In the genomic region with DNA sequence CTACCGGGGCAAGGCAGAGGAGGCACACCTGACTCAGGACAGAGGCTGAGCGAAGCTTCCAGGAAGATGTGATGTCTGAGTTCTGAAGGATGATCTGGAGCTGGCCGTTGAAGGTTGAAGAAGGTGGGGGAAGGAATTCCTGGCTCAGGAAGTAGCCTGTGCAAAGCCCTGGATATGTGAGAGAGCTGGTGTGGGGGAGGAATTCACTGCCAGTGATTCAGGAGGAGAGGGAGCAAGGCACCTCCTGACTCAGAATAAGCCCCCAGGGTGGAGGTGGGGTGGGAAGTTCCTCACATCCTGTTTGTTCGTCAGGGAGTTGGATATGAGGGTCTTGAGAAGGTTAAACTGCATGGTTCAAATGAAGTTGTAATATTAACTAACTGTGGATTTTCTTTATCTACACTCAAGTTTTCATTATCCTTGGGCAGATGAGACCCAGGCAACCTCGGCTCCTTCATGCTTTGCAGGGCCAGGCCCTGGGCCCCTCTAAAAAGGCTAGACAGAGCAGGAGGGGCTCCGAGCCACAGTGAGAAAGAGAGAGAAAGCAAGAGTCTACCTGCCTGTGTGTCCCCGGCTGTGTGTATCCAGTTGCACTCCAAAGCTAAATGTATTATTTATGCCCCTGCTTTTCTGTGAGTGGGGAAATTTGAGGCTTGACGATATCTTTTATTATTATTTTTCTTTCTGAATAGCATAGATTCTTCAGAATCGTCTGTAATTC, we compare ENCODE assay signal across 17 cellular contexts. TPM values are rescaled to one million over a fixed set of nuclear protein-coding genes. Genes with fewer than 3 reads are reported as not detected.
DNase-seq lines count a peak whose midpoint lies in the region; ATAC-seq and TF ChIP-seq lines count a peak whose summit lies in the region.
"Had no signal": no experiment of that assay in that cellular context is flagged by ENCODE, and none has a peak within 500 bp of the region (broad histone marks: within the 10 kb centered on the region; RNA-seq: fewer than 3 reads in every experiment).

No MANE protein-coding gene starts in this region.

- peak overlapping the region; percentile 44; the same call in 1 of the 2 replicates for H3K4me2 ChIP-seq in PC-3 (ENCODE audit: low read length)

- H3K4me3 ChIP-seq in PC-3 (ENCODE audit: low read length) = no peak overlapping the region
- H3K4me3 ChIP-seq in body of pancreas = no peak overlapping the region

- no peaks in the 10 kb centered on the region for H3F3A ChIP-seq in PC-3 (ENCODE audit: low read length, unreplicated experiment)

- intact Hi-C loops in PC-3 (cut with micrococcal nuclease) = loop anchor here (1.0 kb wide), 1 partner anchor 14 kb away; no protein-coding TSS in a partner anchor
- intact Hi-C loops in body of pancreas (cut with DNase I) = no loop called here

- H3K36me3 Mint-ChIP-seq in glutamatergic neuron (ENCODE audit: unreplicated experiment) (no peaks in the 10 kb centered on the region), neural crest cell (ENCODE audit: low read depth) (peaks cover 6% of the 10 kb centered on the region)
- H3K36me3 Mint-ChIP-seq: activated naive CD8-positive, alpha-beta T cell; IgD-negative memory B cell; T-cell had no signal

- H3K4me1 Mint-ChIP-seq in glutamatergic neuron (ENCODE audit: low read depth, unreplicated experiment) = peaks cover 14% of the 10 kb centered on the region
- H3K4me1 Mint-ChIP-seq in neural crest cell = peaks cover 28% of the 10 kb centered on the region
- H3K4me1 Mint-ChIP-seq: IgD-negative memory B cell, T-cell had no signal

- DNase-seq in EL = peak; percentile 68
- peak; percentile 52 for DNase-seq in PC-3
- no peak for DNase-seq in glutamatergic neuron
- no peak for DNase-seq in neural crest cell (ENCODE audit: low read depth, low spot score)
- DNase-seq in body of pancreas = no peak
- DNase-seq in NCI-H526 (lab: John Stamatoyannopoulos, UW) = no peak
- DNase-seq: cortex of kidney, DMS53, midbrain, NCI-H1092 treated with DMSO at 0.1 percent for 48 hours, OCI-M1, posterior cingulate gyrus, T-cell had no signal

- H3K9me3 Mint-ChIP-seq in glutamatergic neuron (ENCODE audit: unreplicated experiment) = no peaks in the 10 kb centered on the region
- H3K9me3 Mint-ChIP-seq in neural crest cell = peaks cover 4% of the 10 kb centered on the region
- H3K9me3 Mint-ChIP-seq: IgD-negative memory B cell, T-cell had no signal

- H3K27ac ChIP-seq in PC-3 (ENCODE audit: low read length) (peak overlapping the region; percentile 41), body of pancreas (no peak overlapping the region)

- no peak for TF ChIP-seq POLR2A in body of pancreas (IDR thresholded peaks at IDR 0.05)

- BruUV-seq in PC-3 (replicated peaks; lab: Mats Ljungman, UMichigan) = no TSS peak

- CTCF ChIA-PET in PC-3 (lab: Charles Lee) = no interaction called here

- H3K9me3 ChIP-seq in PC-3 (ENCODE audit: low read length) (no peaks in the 10 kb centered on the region), body of pancreas (no peaks in the 10 kb centered on the region)

- no peaks in the 10 kb centered on the region for H4K20me1 ChIP-seq in PC-3 (ENCODE audit: low read length)

- H3K4me1 ChIP-seq in PC-3 (ENCODE audit: insufficient read depth, low read length) = peaks cover 10% of the 10 kb centered on the region
- H3K4me1 ChIP-seq in body of pancreas = no peaks in the 10 kb centered on the region

- H3K27me3 Mint-ChIP-seq in glutamatergic neuron (ENCODE audit: unreplicated experiment) (no peaks in the 10 kb centered on the region), neural crest cell (ENCODE audit: low read depth) (no peaks in the 10 kb centered on the region)
- H3K27me3 Mint-ChIP-seq: activated naive CD8-positive, alpha-beta T cell had no signal

- POLR2A ChIA-PET in PC-3 (lab: Charles Lee; ENCODE audit: unreplicated experiment) = no interaction called here

- WGBS in body of pancreas, 2 donors = 72% methylated on average over 9 of the region's 9 CpGs

- ATAC-seq in PC-3 = peak; percentile 57; the same call in 1 of the 2 replicates
- ATAC-seq in body of pancreas = no peak
- no peak for ATAC-seq in HG03039 (IDR thresholded peaks at IDR 0.05; ENCODE audit: unreplicated experiment)
- no peak for ATAC-seq in GM21423 (IDR thresholded peaks at IDR 0.05; ENCODE audit: unreplicated experiment)
- ATAC-seq: T-cell had no signal

- H3K36me3 ChIP-seq in PC-3 (ENCODE audit: low read depth, low read length) = no peaks in the 10 kb centered on the region
- no peaks in the 10 kb centered on the region for H3K36me3 ChIP-seq in body of pancreas (replicated peaks in 1 of 2; ENCODE audit: insufficient read depth in 1 of 2, low read depth in 2 of 2)

- H3K9ac ChIP-seq in PC-3 (ENCODE audit: low read length) = peak overlapping the region; percentile 20; the same call in 1 of the 2 replicates

- H3K4me3 Mint-ChIP-seq in glutamatergic neuron (ENCODE audit: unreplicated experiment) (peak overlapping the region; percentile 23), neural crest cell (peak overlapping the region; percentile 41)
- H3K4me3 Mint-ChIP-seq: activated naive CD8-positive, alpha-beta T cell; IgD-negative memory B cell; T-cell had no signal

- H3K27me3 ChIP-seq in PC-3 (ENCODE audit: low read length) = 0 out of 2 replicates have a peak, but pooled peaks cover 3% of the 10 kb centered on the region
- no peaks in the 10 kb centered on the region for H3K27me3 ChIP-seq in body of pancreas

- no peaks in the 10 kb centered on the region for H3K9me2 ChIP-seq in PC-3 (replicated peaks; ENCODE audit: low read length)

- TF ChIP-seq CTCF in PC-3 (conservative IDR thresholded peaks at IDR 0.05; ENCODE audit: low read depth, low read length) = no peak
- TF ChIP-seq CTCF in glutamatergic neuron (IDR thresholded peaks at IDR 0.05; ENCODE audit: partially characterized antibody, unreplicated experiment) = no peak
- no peak for TF ChIP-seq CTCF in neural crest cell (conservative IDR thresholded peaks at IDR 0.05)
- TF ChIP-seq CTCF in body of pancreas (IDR thresholded peaks at IDR 0.05) = no peak

- H3K27ac Mint-ChIP-seq in glutamatergic neuron (ENCODE audit: unreplicated experiment) (peak overlapping the region; percentile 16), neural crest cell (ENCODE audit: unreplicated experiment) (no peak overlapping the region)
- H3K27ac Mint-ChIP-seq: activated naive CD8-positive, alpha-beta T cell; IgD-negative memory B cell; T-cell had no signal

- no peak overlapping the region for H2AFZ ChIP-seq in PC-3 (ENCODE audit: low read length)

- H3K79me2 ChIP-seq in PC-3 (ENCODE audit: low read length) = no peaks in the 10 kb centered on the region

RNA-seq across cellular contexts. Expression of gene NHSL2, which starts 7.1 kb away (rescaled TPM):
- total RNA-seq in PC-3 (2014; rRNA removed) (0.07 and 0.58 TPM in 2 replicates), glutamatergic neuron (ENCODE audit: unreplicated experiment) (7.3 TPM), neural crest cell (9.9 and 10.8 TPM in 2 replicates), body of pancreas (1 to 10 TPM; 1.6 to 2.9 TPM)

Comparison
In these comparisons a context has a peak if more than half of its experiments do, and no peak if none do; other contexts are left out.
1. DNase-seq: peak in EL (single experiment) and PC-3 (single experiment); none in glutamatergic neuron (single experiment), neural crest cell (single experiment), body of pancreas (0 of 4) and NCI-H526 (0 of 2).